In the genomic region with DNA sequence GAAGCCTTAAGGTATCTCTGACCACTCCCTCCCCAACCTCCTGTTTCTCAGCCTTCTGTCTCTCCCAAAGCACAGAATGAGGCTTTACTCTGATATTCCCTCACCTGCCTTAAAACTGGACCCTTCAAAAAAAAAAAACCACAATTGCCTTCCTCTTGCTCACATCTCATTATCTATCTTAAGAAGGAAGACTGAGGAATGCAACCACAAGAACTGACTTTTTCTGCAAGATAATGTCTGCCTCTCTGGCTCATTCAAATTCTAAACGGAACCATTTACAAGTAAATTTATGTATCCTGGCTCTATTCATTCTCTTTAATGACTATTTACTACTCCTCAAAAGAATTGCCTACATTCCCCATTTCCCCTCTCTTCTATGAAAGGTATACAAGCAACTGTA, we compare ENCODE assay signal across 19 cellular contexts.
DNase-seq lines count a peak whose midpoint lies in the region; ATAC-seq, FAIRE-seq and TF ChIP-seq lines count a peak whose summit lies in the region.
"Had no signal": no experiment of that assay in that cellular context is flagged by ENCODE, and none has a peak within 500 bp of the region (broad histone marks: within the 10 kb centered on the region; RNA-seq: fewer than 3 reads in every experiment).

No MANE protein-coding gene starts in this region.

- no peak overlapping the region for H3K18ac ChIP-seq in H1 (ENCODE audit: extremely low read depth, low read length)

- H3K27me3 ChIP-seq in HUES48 (ENCODE audit: control insufficient read depth, insufficient read depth, low read length) (no peaks in the 10 kb centered on the region), H1 (replicated peaks in 1 of 4; ENCODE audit: control insufficient read depth in 3 of 4, extremely low read depth in 1 of 4, insufficient read depth in 3 of 4, low read length in 3 of 4) (no peaks in the 10 kb centered on the region), iPS-18a (ENCODE audit: control insufficient read depth, insufficient read depth, low read length) (no peaks in the 10 kb centered on the region)

- no peak overlapping the region for H3K23ac ChIP-seq in H1 (ENCODE audit: insufficient read length)

- H3K79me1 ChIP-seq in H1 (ENCODE audit: low read depth, low read length): no peaks in the 10 kb centered on the region

- WGBS in H1 (ENCODE audit: extremely low coverage in 1 of 2, insufficient coverage in 1 of 2, insufficient read length in 1 of 2, insufficient replicate concordance in 2 of 2, low coverage in 1 of 2, low lambda C conversion rate in 2 of 2, missing lambda C conversion rate in 1 of 2), 2 experiments: 0% methylated on average over 1 of the region's 1 CpG; no CpG with 5 or more reads in 1 of the 2 experiments

- TF ChIP-seq RAD21 in H1 (IDR thresholded peaks at IDR 0.05 in 1 of 2, conservative IDR thresholded peaks at IDR 0.05 in 1 of 2; ENCODE audit: low read depth in 2 of 2, low read length in 2 of 2): no peak

- no peak overlapping the region for H2AFZ ChIP-seq in H1 (ENCODE audit: low read length)
- H2AFZ ChIP-seq: GM23248, PC-9 had no signal

- H3K9ac ChIP-seq in HUES48 (ENCODE audit: low read depth, low read length) (peak overlapping the region; percentile 59), H1 (replicated peaks in 1 of 4; ENCODE audit: extremely low read depth in 1 of 4, low read depth in 3 of 4, low read length in 3 of 4) (0 out of 7 replicates have a peak overlapping the region, but pooled peaks of 1 of the 4 experiments have one; percentile 19), iPS-18a (ENCODE audit: low read length) (peak overlapping the region; percentile 66)
- H3K9ac ChIP-seq: GM23248, KMS-11 had no signal

- no peak for ATAC-seq in GM21360 (IDR thresholded peaks at IDR 0.05; ENCODE audit: unreplicated experiment)
- ATAC-seq: GM12878 had no signal

- H3K4me3 ChIP-seq in HUES48 (ENCODE audit: low read depth, low read length): peak overlapping the region; percentile 27
- peak overlapping the region in 2 of 4 experiments; percentile 13 to 49; a peak in 1 of 8 replicates for H3K4me3 ChIP-seq in H1 (ENCODE audit: extremely low read depth in 1 of 4, insufficient read depth in 2 of 4, low read depth in 3 of 4, low read length in 4 of 4)
- H3K4me3 ChIP-seq in iPS-18a (ENCODE audit: low read length): peak overlapping the region; percentile 45
- H3K4me3 ChIP-seq: GM12878, GM23248, PC-9 had no signal

- H3K4me2 ChIP-seq in H1 (ENCODE audit: insufficient read depth in 1 of 2, low read depth in 2 of 2, low read length in 2 of 2): peak overlapping the region; percentile 27 to 48
- H3K4me2 ChIP-seq: KMS-11, PC-9 had no signal

- TF ChIP-seq POLR2A in H1 (IDR thresholded peaks at IDR 0.05; ENCODE audit: control extremely low read depth in 1 of 2, low read depth in 2 of 2, low read length in 2 of 2): no peak; a peak in 1 of 3 replicates

- no peak for TF ChIP-seq CTCF in H1 (IDR thresholded peaks at IDR 0.05; ENCODE audit: control extremely low read depth in 1 of 3, insufficient read depth in 1 of 3, low read depth in 1 of 3, low read length in 3 of 3)

- no peak for TF ChIP-seq EP300 in H1 (IDR thresholded peaks at IDR 0.05; ENCODE audit: borderline replicate concordance in 1 of 2, low read depth in 2 of 2, low read length in 2 of 2)

- H3K27ac ChIP-seq in HUES48 (ENCODE audit: low read depth, low read length) (peak overlapping the region; percentile 93), H1 (ENCODE audit: low read depth, low read length) (peak overlapping the region; percentile 71), iPS-18a (ENCODE audit: low read length) (peak overlapping the region; percentile 91)
- H3K27ac ChIP-seq: GM23248, KMS-11, PC-9 had no signal

- H3K36me3 ChIP-seq in HUES48 (ENCODE audit: control insufficient read depth, insufficient read depth, low read length): peaks cover 4% of the 10 kb centered on the region
- peaks cover 0 to 7% (median 0%) of the 10 kb centered on the region in 4 experiments; a peak in 2 of 8 replicates for H3K36me3 ChIP-seq in H1 (ENCODE audit: control insufficient read depth in 2 of 4, insufficient read depth in 4 of 4, low read length in 3 of 4)
- no peaks in the 10 kb centered on the region for H3K36me3 ChIP-seq in iPS-18a (ENCODE audit: control insufficient read depth, low read depth, low read length)

- H3K14ac ChIP-seq in H1 (ENCODE audit: insufficient read length): no peak overlapping the region

- peak overlapping the region; percentile 96 for H4K5ac ChIP-seq in H1 (ENCODE audit: insufficient read length, low read depth, low read length)

- H2BK15ac ChIP-seq in H1 (ENCODE audit: low read length): no peak overlapping the region

- no peak overlapping the region for H3K56ac ChIP-seq in H1 (replicated peaks; ENCODE audit: insufficient read length, low read depth, low read length)

- no peak overlapping the region for H4K91ac ChIP-seq in H1 (replicated peaks; ENCODE audit: insufficient read length, low read length)

- CTCF ChIA-PET in H1 (lab: Charles Lee; ENCODE audit: partially characterized antibody): no interaction called here

- no peak for DNase-seq in H1 (ENCODE audit: low read depth in 1 of 2, low spot score in 2 of 2)
- DNase-seq in NOMO-1 treated with DMSO at 0.1 percent for 48 hours (lab: John Stamatoyannopoulos, UW; ENCODE audit: unreplicated experiment): no peak
- no peak for DNase-seq in NCI-H748 treated with DMSO at 0.1 percent for 48 hours (lab: John Stamatoyannopoulos, UW)
- no peak for DNase-seq in activated T-cell treated with anti-CD3 and anti-CD28 coated beads, Interleukin-2, amount 50 U/mL, for 48 hours
- DNase-seq: CD4-positive, CD25-positive, alpha-beta regulatory T cell; EL; GM23248; NCI-H1092 treated with DMSO at 0.1 percent for 48 hours; NCI-H1436 treated with DMSO at 0.1 percent for 48 hours; NCI-H2029; NCI-H524 treated with DMSO at 0.1 percent for 48 hours; PC-9; RPMI8226; SHP77 had no signal

- FAIRE-seq in H1 (lab: Jason Lieb, UNC): peak; percentile 93
- FAIRE-seq: GM12878 had no signal

- 0 out of 2 replicates have a peak overlapping the region, but pooled peaks have one; percentile 69 for H2BK5ac ChIP-seq in H1 (ENCODE audit: low read depth, low read length)

- H2AK5ac ChIP-seq in H1 (ENCODE audit: low read depth, low read length): no peak overlapping the region

- no peak overlapping the region for H2BK120ac ChIP-seq in H1 (replicated peaks; ENCODE audit: low read depth, low read length)

- H2BK20ac ChIP-seq in H1 (ENCODE audit: low read length): no peak overlapping the region

- POLR2A ChIA-PET in H1 (lab: Charles Lee; ENCODE audit: partially characterized antibody): interaction anchor here (0.6 to 5.3 kb wide), 12 partner anchors 8 to 544 kb away, joined by 3 to 32 read pairs (median 3); no protein-coding TSS in a partner anchor

- H3K4ac ChIP-seq in H1 (replicated peaks; ENCODE audit: insufficient read length, low read depth, low read length): no peak overlapping the region

- H3K9me3 ChIP-seq in HUES48 (ENCODE audit: control insufficient read depth, insufficient read depth, low read length) (no peaks in the 10 kb centered on the region), H1 (ENCODE audit: insufficient read depth in 2 of 2, low read depth in 1 of 2, low read length in 1 of 2) (no peaks in the 10 kb centered on the region), iPS-18a (ENCODE audit: control insufficient read depth, low read depth, low read length) (no peaks in the 10 kb centered on the region)

- no peak overlapping the region for H2BK12ac ChIP-seq in H1 (ENCODE audit: low read depth, low read length)

- no peaks in the 10 kb centered on the region for H4K20me1 ChIP-seq in H1 (replicated peaks in 1 of 2; ENCODE audit: control insufficient read depth in 1 of 2, insufficient read depth in 2 of 2, low read length in 2 of 2)

- no peak overlapping the region for H4K8ac ChIP-seq in H1 (ENCODE audit: extremely low read depth, insufficient read depth, low read length)

- H3K79me2 ChIP-seq in H1 (ENCODE audit: control insufficient read depth in 1 of 2, insufficient read depth in 2 of 2, low read length in 2 of 2): peaks cover 0 to 55% of the 10 kb centered on the region in 2 experiments; a peak in 2 of 4 replicates

- H3K4me1 ChIP-seq in HUES48 (ENCODE audit: control insufficient read depth, insufficient read depth, low read length) (peaks cover 33% of the 10 kb centered on the region), H1 (replicated peaks in 1 of 4; ENCODE audit: control insufficient read depth in 3 of 4, insufficient read depth in 4 of 4, low read length in 3 of 4) (peaks cover 3 to 14% (median 10%) of the 10 kb centered on the region in 4 experiments), iPS-18a (ENCODE audit: control insufficient read depth, low read depth, low read length) (peaks cover 41% of the 10 kb centered on the region)

- no peaks in the 10 kb centered on the region for H3K23me2 ChIP-seq in H1 (ENCODE audit: low read depth, low read length)

TF ChIP-seq in H1, 55 proteins besides CTCF, POLR2A, EP300 and RAD21 (continues in another document):
- peak; percentile 31; the same call in 1 of the 2 replicates for TF ChIP-seq TBP (IDR thresholded peaks at IDR 0.05; ENCODE audit: low read depth, low read length)
